8 cellular contexts compared by ENCODE assay signal in the genomic region with DNA sequence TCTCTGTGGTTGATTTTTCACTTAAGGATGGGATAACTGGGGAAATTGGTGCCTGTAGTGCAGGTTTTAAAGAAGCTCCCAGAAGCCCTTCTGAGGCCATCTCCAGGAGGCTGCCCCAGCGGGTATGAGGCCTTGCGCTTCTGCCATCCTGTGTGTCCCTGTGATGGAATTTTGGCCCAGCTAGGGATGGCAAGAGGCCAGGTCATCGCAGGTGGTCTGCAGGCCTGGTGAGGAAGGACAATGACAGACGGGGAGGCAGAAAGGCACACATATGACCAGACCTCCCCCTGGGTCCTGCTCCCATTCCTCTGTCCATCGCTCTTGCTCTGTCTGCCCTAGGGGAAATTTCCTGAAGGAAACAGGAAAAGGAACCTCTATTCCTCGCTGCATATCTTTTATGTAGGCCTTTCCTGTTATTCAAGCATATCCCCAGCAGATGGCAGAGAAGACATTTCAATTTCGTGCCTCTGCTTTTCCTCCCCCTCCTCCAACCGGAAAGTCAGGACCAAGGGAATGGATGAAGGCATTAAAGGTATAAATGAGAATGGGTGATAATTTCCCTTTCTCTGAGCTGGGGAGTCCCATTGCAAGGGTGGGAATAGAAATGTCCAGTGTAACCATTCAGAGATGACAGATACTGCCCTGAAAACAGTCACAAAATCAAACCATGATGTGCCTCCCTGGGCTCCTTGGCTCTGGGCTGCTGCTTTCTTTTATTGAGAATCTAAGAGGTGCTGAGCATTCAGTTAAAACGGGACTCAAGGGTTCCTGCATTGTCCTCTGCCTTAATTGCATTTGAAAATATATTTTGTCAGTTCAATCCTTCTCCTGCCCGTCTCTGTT. TPM values are rescaled to one million over a fixed set of nuclear protein-coding genes. Genes with fewer than 3 reads are reported as not detected.
DNase-seq lines count a peak whose midpoint lies in the region; ATAC-seq and TF ChIP-seq lines count a peak whose summit lies in the region.

No MANE protein-coding gene starts in this region.

- H3K9me3 Mint-ChIP-seq in endothelial cell (ENCODE audit: unreplicated experiment), result no peaks in the 10 kb centered on the region

- DNase-seq in A172 (ENCODE audit: low spot score), result peak; percentile 65
- DNase-seq in GM04503 (ENCODE audit: low read depth), result peak; percentile 11
- DNase-seq in NCI-H748 treated with DMSO at 0.1 percent for 48 hours (lab: John Stamatoyannopoulos, UW), result peak; percentile 23
- DNase-seq in endothelial cell (ENCODE audit: low spot score), result peak; percentile 48
- DNase-seq in mucosa of descending colon, result peak in 1 of 3 donors; percentile 68

- no peaks in the 10 kb centered on the region for H3K36me3 ChIP-seq in mucosa of descending colon (ENCODE audit: low read depth)

- peaks cover 21% of the 10 kb centered on the region for H3K4me1 Mint-ChIP-seq in endothelial cell (ENCODE audit: unreplicated experiment)

- ATAC-seq in mucosa of descending colon (peak; percentile 31), HG02610 (IDR thresholded peaks at IDR 0.05; ENCODE audit: unreplicated experiment) (no peak), HG02759 (IDR thresholded peaks at IDR 0.05; ENCODE audit: unreplicated experiment) (no peak), HG03520 (IDR thresholded peaks at IDR 0.05; ENCODE audit: unreplicated experiment) (no peak)

- TF ChIP-seq CTCF in endothelial cell (IDR thresholded peaks at IDR 0.05; ENCODE audit: unreplicated experiment) (peak; percentile 47), mucosa of descending colon (IDR thresholded peaks at IDR 0.05) (no peak)

- H3K36me3 Mint-ChIP-seq in endothelial cell (ENCODE audit: low read depth, unreplicated experiment), result no peaks in the 10 kb centered on the region

- peaks cover 2% of the 10 kb centered on the region for H3K4me1 ChIP-seq in mucosa of descending colon (ENCODE audit: low read depth)

- H3K4me3 Mint-ChIP-seq in endothelial cell (ENCODE audit: unreplicated experiment), result no peak overlapping the region

- intact Hi-C loops in mucosa of descending colon (cut with DNase I, micrococcal nuclease), result loop anchor here (5.0 to 10.0 kb wide), 2 partner anchors 127 to 129 kb away; no protein-coding TSS in a partner anchor

- H3K9me3 ChIP-seq in mucosa of descending colon, result no peaks in the 10 kb centered on the region

- H3K4me3 ChIP-seq in mucosa of descending colon, result no peak overlapping the region

- no peaks in the 10 kb centered on the region for H3K27me3 Mint-ChIP-seq in endothelial cell (ENCODE audit: unreplicated experiment)

- H3K27ac Mint-ChIP-seq in endothelial cell (ENCODE audit: unreplicated experiment), result no peak overlapping the region

RNA-seq across cellular contexts. Expression of a gene that starts 17.6 kb away (rescaled TPM):
- 8.2 and 13.3 TPM in 2 replicates for total RNA-seq in A172 (2014; rRNA removed; shearing (Covaris generic))
- total RNA-seq in endothelial cell (ENCODE audit: unreplicated experiment) (5.1 TPM), mucosa of descending colon (100 to 1,000 TPM; 151 to 416 (median 198) TPM)

RNA-seq across cellular contexts. Expression of a gene that starts 24.7 kb away (rescaled TPM):
- not detected in 2 replicates for total RNA-seq in A172 (2014; rRNA removed; shearing (Covaris generic))
- total RNA-seq in endothelial cell (ENCODE audit: unreplicated experiment) (1.0 TPM), mucosa of descending colon (not detected)

RNA-seq across cellular contexts. Expression of a gene that starts 48.7 kb away (rescaled TPM):
- total RNA-seq in A172 (2014; rRNA removed; shearing (Covaris generic)), result not detected in 2 replicates
- total RNA-seq in endothelial cell (ENCODE audit: unreplicated experiment) (not detected), mucosa of descending colon (not detected)

Comparison
In these comparisons a context has a peak if more than half of its experiments do, and no peak if none do; other contexts are left out.
1. RNA of a gene that starts 17.6 kb away (total RNA-seq): 151 to 416 TPM in mucosa of descending colon; 8.2 to 13.3 TPM in A172 and 5.1 TPM in endothelial cell (single experiment); every median in the first group is over 10 times any median in the second.